Comparison of ENCODE assay signal across 8 cellular contexts in genomic region chr17:16516594-16517018, GRCh38. TPM values are rescaled to one million over a fixed set of nuclear protein-coding genes. Genes with fewer than 3 reads are reported as not detected.
A peak's percentile ranks its signal among the peaks of the same experiment; 100 is the strongest.
DNase-seq lines count a peak whose midpoint lies in the region; TF ChIP-seq lines count a peak whose summit lies in the region.

No MANE protein-coding gene starts in this region.

- peaks cover 18% of the 10 kb centered on the region for H3K4me1 Mint-ChIP-seq in activated CD4-positive, alpha-beta T cell treated with anti-CD3 and anti-CD28 coated beads, Interleukin-2, amount 10 ng/mL, durations not matched to agents 24 days and 14 days

- intact Hi-C loops in activated CD4-positive, alpha-beta T cell treated with anti-CD3 and anti-CD28 coated beads, Interleukin-2, amount 10 ng/mL, durations not matched to agents 24 days and 14 days (cut with micrococcal nuclease) = no loop called here

- no peaks in the 10 kb centered on the region for H3K9me3 Mint-ChIP-seq in activated CD4-positive, alpha-beta T cell treated with anti-CD3 and anti-CD28 coated beads, Interleukin-2, amount 10 ng/mL, durations not matched to agents 24 days and 14 days

- in situ Hi-C loops in ACHN (cut with HindIII; ENCODE audit: low pct_ligation_motif_present, low pct_unique_long_range_greater_than_20kb, low sequenced_read_pairs) = loop anchor here (25.0 kb wide), 2 partner anchors 129 to 229 kb away; partner anchors contain the start of gene UBB

- DNase-seq in ACHN = peak; percentile 52
- peak; percentile 73 for DNase-seq in HT1080 (ENCODE audit: low read depth)
- DNase-seq in astrocyte of the hippocampus (ENCODE audit: low read depth, low spot score) = peak; percentile 87
- peak; percentile 63 for DNase-seq in kidney tubule cell (ENCODE audit: low spot score)
- DNase-seq in activated gamma-delta T cell (lab: John Stamatoyannopoulos, UW) = no peak
- DNase-seq in activated CD4-positive, alpha-beta T cell treated with anti-CD3 and anti-CD28 coated beads, Interleukin-2, amount 10 ng/mL, durations not matched to agents 24 days and 14 days = no peak
- no peak for DNase-seq in activated CD4-positive, alpha-beta T cell treated with anti-CD3 and anti-CD28 coated beads for 1 hour
- no peak for DNase-seq in erythroblast (lab: John Stamatoyannopoulos, UW)

- H3K4me3 Mint-ChIP-seq in activated CD4-positive, alpha-beta T cell treated with anti-CD3 and anti-CD28 coated beads, Interleukin-2, amount 10 ng/mL, durations not matched to agents 24 days and 14 days = no peak overlapping the region

- no peaks in the 10 kb centered on the region for H3K36me3 Mint-ChIP-seq in activated CD4-positive, alpha-beta T cell treated with anti-CD3 and anti-CD28 coated beads, Interleukin-2, amount 10 ng/mL, durations not matched to agents 24 days and 14 days (ENCODE audit: low read depth)

- TF ChIP-seq POLR2A in erythroblast (IDR thresholded peaks at IDR 0.05; ENCODE audit: low read length) = no peak

- no peak overlapping the region for H3K27ac Mint-ChIP-seq in activated CD4-positive, alpha-beta T cell treated with anti-CD3 and anti-CD28 coated beads, Interleukin-2, amount 10 ng/mL, durations not matched to agents 24 days and 14 days

- H3K27me3 Mint-ChIP-seq in activated CD4-positive, alpha-beta T cell treated with anti-CD3 and anti-CD28 coated beads, Interleukin-2, amount 10 ng/mL, durations not matched to agents 24 days and 14 days = peaks cover 34% of the 10 kb centered on the region

RNA-seq across cellular contexts. Expression of gene LRRC75A, which starts 24.6 kb away (rescaled TPM):
- not detected in 2 replicates for total RNA-seq in HT1080 (2014; rRNA removed; shearing (Covaris generic))
- 0.22 and 0.25 TPM in 2 replicates for polyA plus RNA-seq in HT1080 (2015; cell fraction: cytosol; rRNA removed)
- polyA plus RNA-seq in HT1080 (2015; cell fraction: nucleus; rRNA removed) = 0.06 and 0.23 TPM in 2 replicates
- total RNA-seq in activated CD4-positive, alpha-beta T cell treated with anti-CD3 and anti-CD28 coated beads, Interleukin-2, amount 10 ng/mL, durations not matched to agents 24 days and 14 days = 1.3 and 1.5 TPM in 2 replicates

RNA-seq across cellular contexts. Expression of gene ZNF287, which starts 52.4 kb away (rescaled TPM):
- 0.07 and 0.16 TPM in 2 replicates for total RNA-seq in HT1080 (2014; rRNA removed; shearing (Covaris generic))
- 0.59 and 0.69 TPM in 2 replicates for polyA plus RNA-seq in HT1080 (2015; cell fraction: cytosol; rRNA removed)
- polyA plus RNA-seq in HT1080 (2015; cell fraction: nucleus; rRNA removed) = 0.50 and 1.2 TPM in 2 replicates
- total RNA-seq in activated CD4-positive, alpha-beta T cell treated with anti-CD3 and anti-CD28 coated beads, Interleukin-2, amount 10 ng/mL, durations not matched to agents 24 days and 14 days = 5.2 and 6.3 TPM in 2 replicates

Comparison
In these comparisons a context has a peak if more than half of its experiments do, and no peak if none do; other contexts are left out.
1. DNase-seq: peak in ACHN (single experiment), HT1080 (single experiment), astrocyte of the hippocampus (single experiment) and kidney tubule cell (single experiment); none in activated gamma-delta T cell (single experiment), activated CD4-positive, alpha-beta T cell treated with anti-CD3 and anti-CD28 coated beads, Interleukin-2, amount 10 ng/mL, durations not matched to agents 24 days and 14 days (single experiment), activated CD4-positive, alpha-beta T cell treated with anti-CD3 and anti-CD28 coated beads for 1 hour (single experiment) and erythroblast (0 of 2).